10 cellular contexts compared by ENCODE assay signal in the genomic region with DNA sequence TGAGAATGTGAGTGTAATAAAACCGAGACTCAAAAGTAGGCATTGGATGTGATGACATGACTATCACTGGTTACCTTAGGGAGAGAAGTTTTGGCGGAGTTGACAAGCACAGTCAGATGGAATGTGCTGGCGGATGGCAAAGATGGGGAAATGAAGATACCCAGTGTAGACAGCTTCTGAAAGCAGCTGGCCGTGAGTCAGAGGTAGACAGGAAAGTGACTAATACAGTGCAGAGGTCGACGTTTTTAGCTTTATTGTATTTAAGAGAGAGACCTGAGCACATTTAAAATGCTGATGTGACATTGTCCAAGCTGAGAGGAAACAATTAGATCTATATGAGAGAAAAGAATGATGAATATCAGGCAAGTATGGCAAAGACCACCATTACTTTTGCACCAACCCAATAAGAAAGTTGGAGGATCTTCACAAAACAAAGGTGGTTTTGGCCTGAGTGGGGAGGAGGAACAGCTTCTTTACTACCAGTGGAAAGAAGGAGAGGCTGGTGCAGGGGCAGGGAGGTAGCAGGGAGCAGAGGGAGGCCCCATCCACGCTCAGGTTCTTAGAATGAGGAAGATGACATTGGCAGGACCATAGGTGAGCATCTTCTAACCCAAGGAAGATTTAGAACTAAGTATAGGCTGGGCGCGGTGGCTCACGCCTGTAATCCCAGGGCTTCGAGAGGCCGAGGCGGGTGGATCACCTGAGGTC. TPM values are rescaled to one million over a fixed set of nuclear protein-coding genes. Genes with fewer than 3 reads are reported as not detected.
A peak's percentile ranks its signal among the peaks of the same experiment; 100 is the strongest.
DNase-seq lines count a peak whose midpoint lies in the region; ATAC-seq and TF ChIP-seq lines count a peak whose summit lies in the region.
"Had no signal": no experiment of that assay in that cellular context is flagged by ENCODE, and none has a peak within 500 bp of the region (broad histone marks: within the 10 kb centered on the region; RNA-seq: fewer than 3 reads in every experiment).

No MANE protein-coding gene starts in this region.

- H3K27me3 ChIP-seq in smooth muscle cell (ENCODE audit: low read depth): no peaks in the 10 kb centered on the region

- H3K9me3 ChIP-seq in smooth muscle cell (replicated peaks; ENCODE audit: low read depth): no peaks in the 10 kb centered on the region

- H3K79me2 ChIP-seq in smooth muscle cell (ENCODE audit: low read depth): no peaks in the 10 kb centered on the region

- peak overlapping the region; percentile 74 for H3K27ac ChIP-seq in smooth muscle cell (ENCODE audit: low read depth)

- H3K4me1 ChIP-seq in smooth muscle cell (ENCODE audit: low read depth): no peaks in the 10 kb centered on the region

- H3K36me3 ChIP-seq in smooth muscle cell (ENCODE audit: low read depth): no peaks in the 10 kb centered on the region

- 58% methylated on average over 13 of the region's 13 CpGs for WGBS in smooth muscle cell (ENCODE audit: low lambda C conversion rate)

- no peak for TF ChIP-seq CTCF in astrocyte of the spinal cord (IDR thresholded peaks at IDR 0.05; ENCODE audit: low read depth, low read length)
- TF ChIP-seq CTCF in smooth muscle cell (IDR thresholded peaks at IDR 0.05; ENCODE audit: borderline replicate concordance, insufficient read depth, poor library complexity, severe bottlenecking): no peak
- no peak for TF ChIP-seq CTCF in GM13976 (IDR thresholded peaks at IDR 0.05; ENCODE audit: borderline replicate concordance, control extremely low read depth, extremely low read depth, insufficient read depth, missing control alignments)

- ATAC-seq in GM18858 (IDR thresholded peaks at IDR 0.05; ENCODE audit: unreplicated experiment): no peak

- no peak overlapping the region for H3K4me3 ChIP-seq in astrocyte of the spinal cord (ENCODE audit: low read depth, low read length)
- H3K4me3 ChIP-seq in smooth muscle cell: no peak overlapping the region

- H3F3A ChIP-seq in smooth muscle cell (ENCODE audit: low read depth): no peaks in the 10 kb centered on the region

- in situ Hi-C loops in astrocyte of the spinal cord (cut with HindIII; ENCODE audit: low sequenced_read_pairs): no loop called here
- in situ Hi-C loops in G401 (cut with HindIII; ENCODE audit: low sequenced_read_pairs): no loop called here
- in situ Hi-C loops in GM13976 (cut with MboI; ENCODE audit: low sequenced_read_pairs, unreplicated experiment): no loop called here

- H2AFZ ChIP-seq in smooth muscle cell (ENCODE audit: low read depth): no peak overlapping the region

- peak overlapping the region; percentile 5 for H3K9ac ChIP-seq in smooth muscle cell (ENCODE audit: low read depth)

- DNase-seq in GM04504 (ENCODE audit: low read depth) (peak; percentile 69), HT-29 (ENCODE audit: low spot score) (peak; percentile 39), astrocyte of the spinal cord (ENCODE audit: low read depth, low spot score) (peak; percentile 85), smooth muscle cell (lab: John Stamatoyannopoulos, UW; ENCODE audit: unreplicated experiment) (no peak), G401 (ENCODE audit: low spot score) (no peak), GM13976 (ENCODE audit: low spot score) (no peak), activated gamma-delta T cell treated with Interleukin-2 at 50 U/mL for 16 hours (no peak)
- DNase-seq: naive B cell had no signal

- no peaks in the 10 kb centered on the region for H4K20me1 ChIP-seq in smooth muscle cell (ENCODE audit: low read depth)

- H3K4me2 ChIP-seq in smooth muscle cell: peak overlapping the region; percentile 13

RNA-seq across cellular contexts. Expression of a gene that starts 36.7 kb away (rescaled TPM):
- not detected in 2 replicates for total RNA-seq in HT-29 (2014; rRNA removed; shearing (Covaris generic))
- total RNA-seq in smooth muscle cell: not detected in 2 replicates
- 0.50 and 0.83 TPM in 2 replicates for polyA plus RNA-seq in smooth muscle cell
- not detected in 2 replicates for total RNA-seq in G401 (2014; rRNA removed; shearing (Covaris generic))
- total RNA-seq: activated CD8-positive, alpha-beta memory T cell treated with anti-CD3 and anti-CD28 coated beads for 36 hours had no signal

Comparison
In these comparisons a context has a peak if more than half of its experiments do, and no peak if none do; other contexts are left out.
1. DNase-seq: peak in GM04504 (single experiment), HT-29 (single experiment) and astrocyte of the spinal cord (single experiment); none in smooth muscle cell (single experiment), G401 (single experiment), GM13976 (single experiment) and activated gamma-delta T cell treated with Interleukin-2 at 50 U/mL for 16 hours (single experiment).